Comparison of ENCODE assay signal across 11 cellular contexts in the genomic region with DNA sequence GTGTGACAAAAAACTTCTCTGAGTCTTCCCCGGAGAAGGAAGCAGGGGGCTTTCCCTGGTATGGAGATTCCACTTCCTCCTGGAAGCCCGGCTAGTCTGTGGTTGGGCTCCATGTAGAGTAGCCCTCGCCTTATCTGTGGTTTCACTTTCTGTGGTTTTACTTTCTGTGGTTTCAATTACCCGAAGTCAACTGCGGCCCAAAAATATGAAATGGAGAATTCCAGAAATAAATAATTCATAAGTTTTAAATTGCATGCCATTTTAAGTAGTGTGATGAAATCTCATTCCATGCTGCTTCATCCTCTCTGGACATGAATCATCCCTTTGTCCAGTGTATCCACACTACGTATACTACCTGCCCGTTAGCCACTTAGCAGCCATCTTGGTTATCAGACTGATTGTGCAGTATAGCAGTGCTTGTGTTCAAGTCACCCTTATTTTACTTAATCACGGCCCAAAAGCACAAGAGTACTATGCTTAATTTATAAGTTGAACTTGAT.
A peak's percentile ranks its signal among the peaks of the same experiment; 100 is the strongest.
DNase-seq lines count a peak whose midpoint lies in the region; ATAC-seq and TF ChIP-seq lines count a peak whose summit lies in the region.
"Had no signal": no experiment of that assay in that cellular context is flagged by ENCODE, and none has a peak within 500 bp of the region (broad histone marks: within the 10 kb centered on the region; RNA-seq: fewer than 3 reads in every experiment).

No MANE protein-coding gene starts in this region.

- BruUV-seq in MCF 10A (replicated peaks; lab: Mats Ljungman, UMichigan): no TSS peak

- no peak overlapping the region for H3K4me3 Mint-ChIP-seq in MCF 10A (ENCODE audit: unreplicated experiment)
- H3K4me3 Mint-ChIP-seq in progenitor cell of endocrine pancreas (ENCODE audit: low read depth): no peak overlapping the region
- H3K4me3 Mint-ChIP-seq: brain had no signal

- intact Hi-C loops in MCF 10A (cut with micrococcal nuclease): no loop called here
- intact Hi-C loops in breast epithelium (cut with DNase I; ENCODE audit: low total_unique reads): no loop called here
- intact Hi-C loops in lower lobe of right lung (cut with DNase I): no loop called here

- H3K27me3 Mint-ChIP-seq in MCF 10A (ENCODE audit: insufficient read depth, unreplicated experiment) (no peaks in the 10 kb centered on the region), progenitor cell of endocrine pancreas (peaks cover 24% of the 10 kb centered on the region)

- no peak for TF ChIP-seq POLR2A in breast epithelium (IDR thresholded peaks at IDR 0.05)

- H3K9me3 Mint-ChIP-seq in MCF 10A (ENCODE audit: unreplicated experiment): no peaks in the 10 kb centered on the region
- no peaks in the 10 kb centered on the region for H3K9me3 Mint-ChIP-seq in progenitor cell of endocrine pancreas (ENCODE audit: low read depth)

- no peak overlapping the region for H3K27ac ChIP-seq in breast epithelium
- H3K27ac ChIP-seq in lower lobe of right lung: no peak overlapping the region
- H3K27ac ChIP-seq: neutrophil had no signal

- no peak overlapping the region for H3K27ac Mint-ChIP-seq in MCF 10A (ENCODE audit: low read depth, unreplicated experiment)
- H3K27ac Mint-ChIP-seq in progenitor cell of endocrine pancreas: no peak overlapping the region
- H3K27ac Mint-ChIP-seq: brain had no signal

- H3K9me3 ChIP-seq in breast epithelium: no peaks in the 10 kb centered on the region
- H3K9me3 ChIP-seq in lower lobe of right lung: no peaks in the 10 kb centered on the region
- H3K9me3 ChIP-seq: neutrophil had no signal

- POLR2A ChIA-PET in MCF 10A (lab: Yijun Ruan, JAX): no interaction called here

- DNase-seq in MCF 10A (ENCODE audit: unreplicated experiment) (peak; percentile 12), breast epithelium (ENCODE audit: low spot score in 2 of 2) (no peak), RPMI7951 (ENCODE audit: low read depth) (peak; percentile 45), epithelial cell of esophagus (ENCODE audit: low read depth) (peak; percentile 28), lower lobe of right lung (no peak), progenitor cell of endocrine pancreas (ENCODE audit: low spot score, unreplicated experiment) (no peak), NCI-H2196 (lab: John Stamatoyannopoulos, UW; ENCODE audit: unreplicated experiment) (no peak)
- DNase-seq: activated CD4-positive, alpha-beta T cell treated with anti-CD3 and anti-CD28 coated beads, Interleukin-2, amount 50 U/mL, for 48 hours had no signal

- H3K4me1 Mint-ChIP-seq in MCF 10A (ENCODE audit: insufficient read depth, unreplicated experiment): peaks cover 5% of the 10 kb centered on the region
- peaks cover 4% of the 10 kb centered on the region for H3K4me1 Mint-ChIP-seq in progenitor cell of endocrine pancreas (ENCODE audit: low read depth)

- H3K36me3 Mint-ChIP-seq in MCF 10A (ENCODE audit: insufficient read depth, unreplicated experiment) (peaks cover 7% of the 10 kb centered on the region), progenitor cell of endocrine pancreas (ENCODE audit: insufficient read depth) (no peaks in the 10 kb centered on the region)
- H3K36me3 Mint-ChIP-seq: brain had no signal

- no peak for TF ChIP-seq CTCF in MCF 10A (IDR thresholded peaks at IDR 0.05; ENCODE audit: unreplicated experiment)
- no peak for TF ChIP-seq CTCF in breast epithelium (IDR thresholded peaks at IDR 0.05)
- no peak for TF ChIP-seq CTCF in epithelial cell of esophagus (IDR thresholded peaks at IDR 0.05; ENCODE audit: insufficient read depth, low read depth, low read length, missing control alignments)
- TF ChIP-seq CTCF in lower lobe of right lung (IDR thresholded peaks at IDR 0.05): no peak
- TF ChIP-seq CTCF in progenitor cell of endocrine pancreas (IDR thresholded peaks at IDR 0.05; ENCODE audit: unreplicated experiment): no peak

- H3K4me1 ChIP-seq in breast epithelium (no peaks in the 10 kb centered on the region), lower lobe of right lung (peaks cover 4% of the 10 kb centered on the region)

- ATAC-seq in lower lobe of right lung: no peak
- ATAC-seq in HG02763 (IDR thresholded peaks at IDR 0.05; ENCODE audit: unreplicated experiment): no peak

- CTCF ChIA-PET in MCF 10A (lab: Yijun Ruan, JAX): interaction anchor here (0.5 to 0.9 kb wide), 3 partner anchors 37 to 340 kb away, joined by 3 to 4 read pairs (median 4); no protein-coding TSS in a partner anchor

- H3K4me3 ChIP-seq in breast epithelium: no peak overlapping the region
- H3K4me3 ChIP-seq in epithelial cell of esophagus (ENCODE audit: low read length): no peak overlapping the region
- H3K4me3 ChIP-seq in lower lobe of right lung: no peak overlapping the region

- H3K36me3 ChIP-seq in breast epithelium: no peaks in the 10 kb centered on the region
- H3K36me3 ChIP-seq in lower lobe of right lung: no peaks in the 10 kb centered on the region
- H3K36me3 ChIP-seq: neutrophil had no signal

- H3K27me3 ChIP-seq in breast epithelium (no peaks in the 10 kb centered on the region), lower lobe of right lung (ENCODE audit: low read depth) (no peaks in the 10 kb centered on the region)
- H3K27me3 ChIP-seq: neutrophil had no signal

Comparison
In these comparisons a context has a peak if more than half of its experiments do, and no peak if none do; other contexts are left out.
1. DNase-seq: peak in MCF 10A (single experiment), RPMI7951 (single experiment) and epithelial cell of esophagus (single experiment); none in breast epithelium (0 of 2), lower lobe of right lung (single experiment), progenitor cell of endocrine pancreas (single experiment) and NCI-H2196 (single experiment).